Comparison of ENCODE assay signal across 13 cellular contexts in the genomic region with DNA sequence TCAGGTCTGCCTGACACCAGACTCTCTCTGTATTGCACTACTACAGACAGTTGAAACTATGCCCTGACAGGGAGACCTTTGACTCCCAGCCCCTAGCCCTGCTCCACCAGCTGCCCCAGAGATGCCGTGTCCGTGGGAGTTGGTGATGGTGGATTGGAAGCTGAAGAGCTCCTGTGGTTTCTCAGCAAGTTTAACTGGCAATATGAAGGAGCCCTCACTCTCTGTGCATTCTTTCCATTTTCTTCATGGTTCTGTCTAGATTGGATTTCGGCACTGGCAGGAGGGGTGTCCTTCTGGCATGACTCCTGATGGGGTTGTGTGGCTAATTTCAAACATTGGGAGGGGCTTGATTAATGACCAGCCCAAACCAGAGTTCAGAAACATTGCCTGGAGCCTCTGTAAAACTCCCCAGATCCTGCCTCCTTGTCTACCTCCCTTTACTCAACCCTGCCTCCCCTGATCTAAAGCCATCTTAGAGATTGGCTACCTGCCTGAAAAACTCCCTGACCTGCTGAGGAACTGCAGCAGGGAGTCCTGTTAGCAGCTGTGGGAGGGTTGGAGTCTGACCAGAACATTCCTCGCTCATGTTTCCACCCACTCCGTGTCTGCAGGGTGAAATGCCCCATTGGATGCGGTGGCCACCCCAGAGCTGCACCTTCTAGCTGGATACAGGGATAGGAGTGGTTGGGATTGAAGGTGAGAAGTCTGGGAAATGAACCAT.
DNase-seq lines count a peak whose midpoint lies in the region; ATAC-seq and TF ChIP-seq lines count a peak whose summit lies in the region.
"Had no signal": no experiment of that assay in that cellular context is flagged by ENCODE, and none has a peak within 500 bp of the region (broad histone marks: within the 10 kb centered on the region; RNA-seq: fewer than 3 reads in every experiment).

No MANE protein-coding gene starts in this region.

- in situ Hi-C loops in brain microvascular endothelial cell (cut with HindIII; ENCODE audit: low pct_ligation_motif_present, low sequenced_read_pairs), result no loop called here

- TF ChIP-seq CTCF in brain microvascular endothelial cell (IDR thresholded peaks at IDR 0.05; ENCODE audit: low read depth, low read length, missing control alignments) (no peak), upper lobe of right lung (IDR thresholded peaks at IDR 0.05) (no peak)

- peaks cover 0 to 2% of the 10 kb centered on the region in 2 donors for H3K4me1 Mint-ChIP-seq in immature natural killer cell

- peaks cover 0 to 10% (median 2%) of the 10 kb centered on the region in 3 donors for H3K27me3 Mint-ChIP-seq in immature natural killer cell (ENCODE audit: low read depth in 3 of 3)

- H3K9me3 ChIP-seq in upper lobe of right lung, result no peaks in the 10 kb centered on the region

- no peak overlapping the region for H3K27ac ChIP-seq in brain microvascular endothelial cell
- no peak overlapping the region for H3K27ac ChIP-seq in upper lobe of right lung
- H3K27ac ChIP-seq: 22Rv1 had no signal

- DNase-seq in DMS 273 (lab: John Stamatoyannopoulos, UW; ENCODE audit: unreplicated experiment) (peak; percentile 18), DMS 273 treated with DMSO at 0.1 percent for 48 hours (lab: John Stamatoyannopoulos, UW) (no peak), brain microvascular endothelial cell (peak; percentile 31), kidney glomerular epithelial cell (lab: John Stamatoyannopoulos, UW) (peak; percentile 90), upper lobe of right lung (no peak), Kasumi-1 (lab: John Stamatoyannopoulos, UW) (no peak), SHP77 (lab: John Stamatoyannopoulos, UW) (no peak), immature natural killer cell (no peak)
- DNase-seq: activated T-cell treated with anti-CD3 and anti-CD28 coated beads, Interleukin-2, amount 50 U/mL, for 1 hour; amniotic stem cell; naive B cell had no signal

- intact Hi-C loops in upper lobe of right lung (cut with DNase I), result no loop called here

- H3K4me3 Mint-ChIP-seq in immature natural killer cell, result no peak overlapping the region

- H3K36me3 ChIP-seq in brain microvascular endothelial cell (replicated peaks), result no peaks in the 10 kb centered on the region
- H3K36me3 ChIP-seq in upper lobe of right lung, result no peaks in the 10 kb centered on the region

- H3K9me3 Mint-ChIP-seq in immature natural killer cell, result no peaks in the 10 kb centered on the region
- H3K9me3 Mint-ChIP-seq: naive B cell had no signal

- no peak overlapping the region for H3K27ac Mint-ChIP-seq in immature natural killer cell

- peak; percentile 43 for ATAC-seq in upper lobe of right lung
- ATAC-seq: activated CD4-positive, CD25-positive, alpha-beta regulatory T cell treated with anti-CD3 and anti-CD28 coated beads, Interleukin-2, amount 50 U/mL, for 24 hours had no signal

- H3K4me1 ChIP-seq in upper lobe of right lung, result no peaks in the 10 kb centered on the region

- H3K27me3 ChIP-seq in brain microvascular endothelial cell (replicated peaks) (peaks cover 3% of the 10 kb centered on the region), upper lobe of right lung (no peaks in the 10 kb centered on the region)

- H3K36me3 Mint-ChIP-seq in immature natural killer cell, result no peaks in the 10 kb centered on the region
- H3K36me3 Mint-ChIP-seq: naive B cell had no signal

- H3K4me3 ChIP-seq in brain microvascular endothelial cell (ENCODE audit: low read depth, low read length) (no peak overlapping the region), upper lobe of right lung (no peak overlapping the region)

Comparison
In these comparisons a context has a peak if more than half of its experiments do, and no peak if none do; other contexts are left out.
1. DNase-seq: peak in DMS 273 (single experiment), brain microvascular endothelial cell (single experiment) and kidney glomerular epithelial cell (single experiment); none in DMS 273 treated with DMSO at 0.1 percent for 48 hours (single experiment), upper lobe of right lung (single experiment), Kasumi-1 (0 of 2), SHP77 (0 of 2) and immature natural killer cell (0 of 3).